Comparison of ENCODE assay signal across 27 cellular contexts in genomic region chr21:32674731-32675130, GRCh38.
"Had no signal": no experiment of that assay in that cellular context is flagged by ENCODE, and none has a peak within 500 bp of the region (broad histone marks: within the 10 kb centered on the region; RNA-seq: fewer than 3 reads in every experiment).

No MANE protein-coding gene starts in this region.

- DNase-seq: hypothalamus; immature natural killer cell; kidney; left ventricle myocardium inferior; midbrain; naive thymus-derived CD8-positive, alpha-beta T cell; nucleus accumbens; pancreas; posterior cingulate gyrus; psoas muscle; right lobe of liver; stimulated activated CD4-positive, alpha-beta T cell treated with anti-CD3 and anti-CD28 coated beads, Interleukin-1b, Interleukin-23, amount 100 ng/mL, for 48 hours; stimulated activated CD4-positive, alpha-beta T cell treated with anti-CD3 and anti-CD28 coated beads, Interleukin-2, amount 100 ng/mL, for 48 hours; stimulated activated CD4-positive, alpha-beta T cell treated with anti-CD3 and anti-CD28 coated beads, Interleukin-4, amount 100 ng/mL, for 4 hours; stimulated activated CD8-positive, alpha-beta memory T cell treated with anti-CD3 and anti-CD28 coated beads, Interleukin-4, amount 100 ng/mL, for 48 hours; stimulated activated naive CD4-positive, alpha-beta T cell treated with Interleukin-2 at 50 U/mL for 16 hours; stimulated activated naive CD8-positive, alpha-beta T cell treated with anti-CD3 and anti-CD28 coated beads, Interleukin-15, amount 100 ng/mL, for 72 hours; substantia nigra; uterus had no signal

- H3K36me3 ChIP-seq: pancreas, right atrium auricular region, uterus had no signal

- H3K4me3 ChIP-seq: left ventricle myocardium inferior, lung, pancreas, psoas muscle, right atrium auricular region, right lobe of liver, smooth muscle cell, tibial nerve, uterus had no signal

- H3K27me3 ChIP-seq: pancreas, right atrium auricular region, right lobe of liver, tibial nerve, uterus had no signal

- H3K9me3 ChIP-seq: left ventricle myocardium inferior, pancreas, psoas muscle, right atrium auricular region, right lobe of liver, tibial nerve, uterus had no signal

- H3K27ac ChIP-seq: left ventricle myocardium inferior, pancreas, psoas muscle, right atrium auricular region, right lobe of liver, tibial nerve, uterus had no signal

- H3K4me1 ChIP-seq: left ventricle myocardium inferior, pancreas, psoas muscle, right atrium auricular region, tibial nerve, uterus had no signal

- H3K36me3 Mint-ChIP-seq: type B pancreatic cell had no signal

- H3K27me3 Mint-ChIP-seq: naive thymus-derived CD8-positive, alpha-beta T cell; stimulated activated memory B cell treated with anti-CD40 and anti-IgM and Interleukin-4, amounts not matched to agents 10 μg/mL and 1 μg/mL and 100 μg/mL, for 72 hours; stimulated activated naive CD8-positive, alpha-beta T cell treated with anti-CD3 and anti-CD28 coated beads, Interleukin-15, amount 100 ng/mL, for 72 hours; type B pancreatic cell had no signal

- ATAC-seq: naive thymus-derived CD8-positive, alpha-beta T cell; pancreas; psoas muscle; right lobe of liver; stimulated activated memory B cell treated with anti-CD40 and anti-IgM and Interleukin-4, amounts not matched to agents 10 μg/mL and 1 μg/mL and 100 μg/mL, for 72 hours; stimulated activated naive CD8-positive, alpha-beta T cell treated with anti-CD3 and anti-CD28 coated beads, Interleukin-15, amount 100 ng/mL, for 72 hours had no signal

- H3K4me3 Mint-ChIP-seq: naive thymus-derived CD8-positive, alpha-beta T cell; nephron; neural crest cell; stimulated activated memory B cell treated with anti-CD40 and anti-IgM and Interleukin-4, amounts not matched to agents 10 μg/mL and 1 μg/mL and 100 μg/mL, for 72 hours; stimulated activated naive CD8-positive, alpha-beta T cell treated with anti-CD3 and anti-CD28 coated beads, Interleukin-15, amount 100 ng/mL, for 72 hours; type B pancreatic cell had no signal

- H3K27ac Mint-ChIP-seq: nephron; stimulated activated memory B cell treated with anti-CD40 and anti-IgM and Interleukin-4, amounts not matched to agents 10 μg/mL and 1 μg/mL and 100 μg/mL, for 72 hours; stimulated activated naive CD8-positive, alpha-beta T cell treated with anti-CD3 and anti-CD28 coated beads, Interleukin-15, amount 100 ng/mL, for 72 hours; type B pancreatic cell had no signal

- H3K9me3 Mint-ChIP-seq: immature natural killer cell; naive thymus-derived CD8-positive, alpha-beta T cell; nephron; neural crest cell; stimulated activated naive CD8-positive, alpha-beta T cell treated with anti-CD3 and anti-CD28 coated beads, Interleukin-15, amount 100 ng/mL, for 72 hours; type B pancreatic cell had no signal

- H3K4me1 Mint-ChIP-seq: immature natural killer cell; nephron; neural crest cell; stimulated activated memory B cell treated with anti-CD40 and anti-IgM and Interleukin-4, amounts not matched to agents 10 μg/mL and 1 μg/mL and 100 μg/mL, for 72 hours; stimulated activated naive CD8-positive, alpha-beta T cell treated with anti-CD3 and anti-CD28 coated beads, Interleukin-15, amount 100 ng/mL, for 72 hours had no signal
